In the genomic region with DNA sequence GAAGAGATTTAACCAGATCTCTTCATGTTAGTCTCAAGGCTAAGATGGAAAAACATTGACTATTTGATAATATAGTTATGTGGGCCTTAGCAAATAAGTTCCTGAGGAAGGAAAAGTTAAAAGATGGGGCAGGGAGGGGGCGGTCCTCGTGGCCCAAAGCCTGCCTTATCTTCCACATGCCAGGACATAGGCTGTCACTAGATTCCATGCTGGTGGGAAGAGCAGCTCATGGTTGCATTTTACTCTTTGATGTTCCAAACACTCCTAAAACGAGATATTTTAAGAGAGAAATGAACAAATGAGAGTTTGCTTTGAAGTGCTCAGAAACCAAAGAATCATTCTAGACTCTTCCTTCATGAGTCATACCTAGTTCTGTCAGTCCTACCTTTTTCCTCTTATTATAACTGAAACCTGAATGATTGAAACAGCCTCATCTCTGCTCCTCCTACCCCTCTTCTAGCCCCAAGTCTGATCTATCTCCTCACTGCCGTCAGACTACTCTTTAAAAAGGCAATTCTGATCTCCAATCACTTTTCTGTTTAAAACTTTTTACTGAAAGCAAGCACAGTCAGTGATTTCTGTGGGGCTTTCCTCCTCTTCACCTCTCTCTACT, we compare ENCODE assay signal across 30 cellular contexts. TPM values are rescaled to one million over a fixed set of nuclear protein-coding genes. Genes with fewer than 3 reads are reported as not detected.
"Had no signal": no experiment of that assay in that cellular context is flagged by ENCODE, and none has a peak within 500 bp of the region (broad histone marks: within the 10 kb centered on the region; RNA-seq: fewer than 3 reads in every experiment).

No MANE protein-coding gene starts in this region.

- DNase-seq: activated CD4-positive, alpha-beta T cell treated with anti-CD3 and anti-CD28 coated beads for 48 hours; activated CD4-positive, alpha-beta T cell treated with anti-CD3 and anti-CD28 coated beads, Interleukin-2, amount 50 U/mL, for 48 hours; activated CD4-positive, CD25-positive, alpha-beta regulatory T cell; activated CD8-positive, alpha-beta memory T cell treated with anti-CD3 and anti-CD28 coated beads, Interleukin-2, amount 50 U/mL, for 48 hours; activated effector memory CD4-positive, alpha-beta T cell treated with anti-CD3 and anti-CD28 coated beads, Interleukin-2, amount 50 U/mL, for 16 hours; brain microvascular endothelial cell; dorsolateral prefrontal cortex; effector memory CD4-positive, alpha-beta T cell; erythroblast; gastrocnemius medialis; glutamatergic neuron; left cardiac atrium; left ventricle myocardium superior; mammary epithelial cell; naive B cell; nephron progenitor cell; stimulated activated CD4-positive, alpha-beta T cell treated with anti-CD3 and anti-CD28 coated beads, Interleukin-4, amount 100 ng/mL, for 24 hours had no signal

- H3K27ac Mint-ChIP-seq: nephron progenitor cell; progenitor cell of endocrine pancreas; stimulated activated memory B cell treated with anti-CD40 and anti-IgM and Interleukin-4, amounts not matched to agents 10 μg/mL and 1 μg/mL and 100 μg/mL, for 72 hours; T-helper 2 cell treated with Interferon-gamma antibody and Interleukin-4, amounts not matched to agents 5 μg/mL and 100 μg/mL, for 36 hours had no signal

- H3K27me3 Mint-ChIP-seq: stimulated activated memory B cell treated with anti-CD40 and anti-IgM and Interleukin-4, amounts not matched to agents 10 μg/mL and 1 μg/mL and 100 μg/mL, for 72 hours had no signal

- ATAC-seq: gastrocnemius medialis; left cardiac atrium; left ventricle myocardium superior; sciatic nerve; stimulated activated memory B cell treated with anti-CD40 and anti-IgM and Interleukin-4, amounts not matched to agents 10 μg/mL and 1 μg/mL and 100 μg/mL, for 72 hours had no signal

- H3K4me3 ChIP-seq: ascending aorta, coronary artery, dorsolateral prefrontal cortex, gastrocnemius medialis, skin epidermis, suprapubic skin, tibial nerve had no signal

- FAIRE-seq: keratinocyte had no signal

- H3K27ac ChIP-seq: ascending aorta, brain microvascular endothelial cell, coronary artery, dorsolateral prefrontal cortex, gastrocnemius medialis, neutrophil, skin epidermis, suprapubic skin, tibial nerve had no signal

- H3K4me3 Mint-ChIP-seq: activated naive CD8-positive, alpha-beta T cell; naive B cell; nephron progenitor cell; stimulated activated memory B cell treated with anti-CD40 and anti-IgM and Interleukin-4, amounts not matched to agents 10 μg/mL and 1 μg/mL and 100 μg/mL, for 72 hours; T-helper 2 cell treated with Interferon-gamma antibody and Interleukin-4, amounts not matched to agents 5 μg/mL and 100 μg/mL, for 36 hours had no signal

- H3K4me1 ChIP-seq: ascending aorta, gastrocnemius medialis, suprapubic skin, tibial nerve had no signal

- H3K36me3 Mint-ChIP-seq: activated naive CD8-positive, alpha-beta T cell; naive B cell; stimulated activated memory B cell treated with anti-CD40 and anti-IgM and Interleukin-4, amounts not matched to agents 10 μg/mL and 1 μg/mL and 100 μg/mL, for 72 hours had no signal

- H3K9me3 Mint-ChIP-seq: naive B cell; stimulated activated memory B cell treated with anti-CD40 and anti-IgM and Interleukin-4, amounts not matched to agents 10 μg/mL and 1 μg/mL and 100 μg/mL, for 72 hours; T-helper 2 cell treated with Interferon-gamma antibody and Interleukin-4, amounts not matched to agents 5 μg/mL and 100 μg/mL, for 36 hours had no signal

- H3K9me3 ChIP-seq: ascending aorta, gastrocnemius medialis, neutrophil, suprapubic skin, tibial nerve had no signal

- H3K4me1 Mint-ChIP-seq: naive B cell; nephron progenitor cell; stimulated activated memory B cell treated with anti-CD40 and anti-IgM and Interleukin-4, amounts not matched to agents 10 μg/mL and 1 μg/mL and 100 μg/mL, for 72 hours had no signal

- H3K27me3 ChIP-seq: ascending aorta, brain microvascular endothelial cell, neutrophil, suprapubic skin had no signal

- H3K36me3 ChIP-seq: ascending aorta, brain microvascular endothelial cell, gastrocnemius medialis, neutrophil, suprapubic skin, tibial nerve had no signal

RNA-seq across cellular contexts. Expression of a gene that starts 30.3 kb away (rescaled TPM):
- total RNA-seq: mammary epithelial cell, renal cortical epithelial cell had no signal
- polyA plus RNA-seq: keratinocyte had no signal
